In the genomic region with DNA sequence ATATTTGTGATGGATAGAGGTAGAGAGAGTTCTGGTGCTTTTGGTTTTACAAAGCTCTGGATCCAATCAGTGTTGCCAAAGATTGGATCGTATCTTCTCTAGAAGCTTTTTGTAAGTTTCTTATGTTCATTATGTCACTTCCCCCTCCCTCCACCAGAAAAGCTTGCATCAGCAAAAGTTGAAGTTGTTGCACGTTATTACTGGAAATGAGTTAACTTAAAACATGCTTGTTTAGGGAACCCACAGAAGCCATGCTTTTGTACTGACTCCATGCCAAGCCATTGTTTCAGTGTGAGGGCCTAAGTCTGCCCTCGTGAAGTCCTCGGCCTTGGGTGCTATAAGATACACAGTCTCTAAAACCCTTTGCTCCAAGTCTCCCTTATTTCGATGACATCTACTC, we compare ENCODE assay signal across 18 cellular contexts.
DNase-seq lines count a peak whose midpoint lies in the region; ATAC-seq, FAIRE-seq and TF ChIP-seq lines count a peak whose summit lies in the region.
"Had no signal": no experiment of that assay in that cellular context is flagged by ENCODE, and none has a peak within 500 bp of the region (broad histone marks: within the 10 kb centered on the region; RNA-seq: fewer than 3 reads in every experiment).

No MANE protein-coding gene starts in this region.

- no peaks in the 10 kb centered on the region for H3K79me2 ChIP-seq in K562 (ENCODE audit: control insufficient read depth, insufficient read depth, low read length)

- H3K4me1 ChIP-seq in right cardiac atrium (ENCODE audit: control insufficient read depth, insufficient read depth, low read length) = peaks cover 3% of the 10 kb centered on the region
- H3K4me1 ChIP-seq in K562 (replicated peaks in 1 of 2; ENCODE audit: control insufficient read depth in 2 of 2, insufficient read depth in 2 of 2, low read length in 2 of 2) = no peaks in the 10 kb centered on the region
- H3K4me1 ChIP-seq in lower lobe of right lung = peaks cover 15% of the 10 kb centered on the region
- H3K4me1 ChIP-seq: foreskin keratinocyte had no signal

- intact Hi-C loops in left cardiac atrium (cut with DNase I) = loop anchor here in 1 of 2 donors (10.0 kb wide), 2 partner anchors 153 to 337 kb away; no protein-coding TSS in a partner anchor
- intact Hi-C loops in right cardiac atrium (cut with DNase I) = loop anchor here in 3 of 4 donors (5.0 to 10.0 kb wide), 2 partner anchors 153 to 335 kb away; no protein-coding TSS in a partner anchor
- intact Hi-C loops in K562 (cut with micrococcal nuclease) = loop anchor here (5.0 kb wide), 2 partner anchors 255 to 335 kb away; no protein-coding TSS in a partner anchor
- intact Hi-C loops in lower lobe of right lung (cut with DNase I) = no loop called here

- H3K9me3 ChIP-seq in right cardiac atrium (ENCODE audit: control insufficient read depth, low read length) = no peaks in the 10 kb centered on the region
- H3K9me3 ChIP-seq in K562 (replicated peaks; ENCODE audit: control insufficient read depth, insufficient read depth, low read depth, low read length) = no peaks in the 10 kb centered on the region
- H3K9me3 ChIP-seq in lower lobe of right lung = no peaks in the 10 kb centered on the region
- H3K9me3 ChIP-seq: tibial artery had no signal

- H4K20me1 ChIP-seq in K562 (replicated peaks; ENCODE audit: control insufficient read depth, insufficient read depth, low read length) = no peaks in the 10 kb centered on the region

- TF ChIP-seq EP300 in K562 (IDR thresholded peaks at IDR 0.05; ENCODE audit: low read length) = no peak

- POLR2A ChIA-PET in K562 (lab: Yijun Ruan, JAX) = interaction anchor here (0.7 kb wide), 1 partner anchor 148 kb away, joined by 3 read pairs; no protein-coding TSS in a partner anchor

- H3K27ac ChIP-seq in right cardiac atrium (ENCODE audit: low read length) (no peak overlapping the region), K562 (ENCODE audit: extremely low read depth, low read depth, low read length) (no peak overlapping the region), lower lobe of right lung (peak overlapping the region; percentile 56)
- H3K27ac ChIP-seq: foreskin keratinocyte had no signal

- H2AFZ ChIP-seq in K562 (ENCODE audit: low read depth, low read length) = no peak overlapping the region

- WGBS in right cardiac atrium = 56% methylated on average over 5 of the region's 5 CpGs
- 3% methylated on average over 5 of the region's 5 CpGs for WGBS in K562 (ENCODE audit: insufficient coverage, low coverage, missing lambda C conversion rate)

- H3K36me3 ChIP-seq in K562 (ENCODE audit: control insufficient read depth, insufficient read depth, low read length) (no peaks in the 10 kb centered on the region), lower lobe of right lung (no peaks in the 10 kb centered on the region)
- H3K36me3 ChIP-seq: tibial artery had no signal

- no peak overlapping the region for H3K4me3 ChIP-seq in right cardiac atrium (ENCODE audit: low read length)
- no peak overlapping the region for H3K4me3 ChIP-seq in K562
- H3K4me3 ChIP-seq in lower lobe of right lung = no peak overlapping the region
- H3K4me3 ChIP-seq: GM12878, tibial artery had no signal

- H3K27me3 ChIP-seq in right cardiac atrium (ENCODE audit: control insufficient read depth, insufficient read depth) = no peaks in the 10 kb centered on the region
- peaks cover 6 to 28% of the 10 kb centered on the region in 2 experiments; a peak in 3 of 5 replicates for H3K27me3 ChIP-seq in K562 (ENCODE audit: control insufficient read depth in 2 of 2, insufficient read depth in 2 of 2, low read length in 2 of 2)
- no peaks in the 10 kb centered on the region for H3K27me3 ChIP-seq in lower lobe of right lung (ENCODE audit: low read depth)
- H3K27me3 ChIP-seq: foreskin keratinocyte, tibial artery had no signal

- no peaks in the 10 kb centered on the region for H3K9me1 ChIP-seq in K562 (ENCODE audit: control insufficient read depth, insufficient read depth, low read length)

- no peak for TF ChIP-seq CTCF in K562 (IDR thresholded peaks at IDR 0.05 in 2 of 3, conservative IDR thresholded peaks at IDR 0.05 in 1 of 3; ENCODE audit: insufficient read depth in 2 of 3, low read depth in 1 of 3, low read length in 3 of 3)
- no peak for TF ChIP-seq CTCF in lower lobe of right lung (IDR thresholded peaks at IDR 0.05)

- ATAC-seq in left cardiac atrium (peak; percentile 7 to 19), right cardiac atrium (no peak), K562 (no peak), lower lobe of right lung (no peak), GM21515 (IDR thresholded peaks at IDR 0.05; ENCODE audit: unreplicated experiment) (no peak), GM18502 (IDR thresholded peaks at IDR 0.05; ENCODE audit: poor library complexity, unreplicated experiment) (no peak)
- ATAC-seq: activated CD4-positive, CD25-positive, alpha-beta regulatory T cell treated with anti-CD3 and anti-CD28 coated beads, Interleukin-2, amount 50 U/mL, for 24 hours; activated CD8-positive, alpha-beta memory T cell treated with anti-CD3 and anti-CD28 coated beads, Interleukin-2, amount 10 ng/mL, durations not matched to agents 7 days and 5 days; GM12878 had no signal

- H3K9ac ChIP-seq in K562 (ENCODE audit: insufficient read depth in 1 of 2, low read depth in 2 of 2, low read length in 2 of 2) = no peak overlapping the region

- no peak for TF ChIP-seq POLR2A in K562 (conservative IDR thresholded peaks at IDR 0.05)

- FAIRE-seq in K562 (lab: Jason Lieb, UNC) = no peak
- FAIRE-seq: GM12878, RCC 7860 had no signal

- DNase-seq in left cardiac atrium (no peak), right cardiac atrium (no peak), K562 (ENCODE audit: extremely low read depth in 1 of 4, low spot score in 3 of 4) (no peak), lower lobe of right lung (no peak), SW480 (ENCODE audit: low spot score) (no peak)
- no peak for DNase-seq in activated CD8-positive, alpha-beta memory T cell treated with anti-CD3 and anti-CD28 coated beads, Interleukin-2, amount 50 U/mL, for 48 hours
- DNase-seq: activated CD8-positive, alpha-beta memory T cell treated with anti-CD3 and anti-CD28 coated beads, Interleukin-2, amount 10 ng/mL, durations not matched to agents 7 days and 5 days; COR-L47; effector CD4-positive, alpha-beta T cell; H7; NCI-H1694 had no signal

- CTCF ChIA-PET in K562 (lab: Yijun Ruan, JAX; ENCODE audit: low intra/inter-chr PET ratio) = interaction anchor here (0.6 to 1.2 kb wide), 3 partner anchors 59 to 721 kb away, joined by 3 to 5 read pairs (median 3); no protein-coding TSS in a partner anchor

- no peak for TF ChIP-seq RAD21 in K562 (CRISPR knock-in tag; conservative IDR thresholded peaks at IDR 0.05 in 1 of 2, IDR thresholded peaks at IDR 0.05 in 1 of 2)

- in situ Hi-C loops in K562 (cut with MboI) = no loop called here

- no peak overlapping the region for H3K4me2 ChIP-seq in K562 (ENCODE audit: insufficient read depth, low read length)

- BruUV-seq in K562 (replicated peaks; lab: Mats Ljungman, UMichigan) = no TSS peak

TF ChIP-seq in K562, 482 proteins besides CTCF, POLR2A, EP300 and RAD21:
- no peak for TF ChIP-seq CBX3 (IDR thresholded peaks at IDR 0.05; ENCODE audit: borderline replicate concordance in 1 of 2, low read length in 2 of 2)
- peak; percentile 50; the same call in 1 of the 2 replicates for TF ChIP-seq MAFF (IDR thresholded peaks at IDR 0.05; ENCODE audit: low read length)
- TF ChIP-seq MAFG (tag; conservative IDR thresholded peaks at IDR 0.05) = peak; percentile 35; the same call in 1 of the 2 replicates
- no peak for TF ChIP-seq ZNF561 (CRISPR knock-in tag; conservative IDR thresholded peaks at IDR 0.05)
- peak; percentile 57; the same call in 1 of the 2 replicates for TF ChIP-seq MAFK (IDR thresholded peaks at IDR 0.05; ENCODE audit: low read length)
- peak; percentile 44 for TF ChIP-seq ZNF316 (IDR thresholded peaks at IDR 0.05)
- TF ChIP-seq, protein P1, sequence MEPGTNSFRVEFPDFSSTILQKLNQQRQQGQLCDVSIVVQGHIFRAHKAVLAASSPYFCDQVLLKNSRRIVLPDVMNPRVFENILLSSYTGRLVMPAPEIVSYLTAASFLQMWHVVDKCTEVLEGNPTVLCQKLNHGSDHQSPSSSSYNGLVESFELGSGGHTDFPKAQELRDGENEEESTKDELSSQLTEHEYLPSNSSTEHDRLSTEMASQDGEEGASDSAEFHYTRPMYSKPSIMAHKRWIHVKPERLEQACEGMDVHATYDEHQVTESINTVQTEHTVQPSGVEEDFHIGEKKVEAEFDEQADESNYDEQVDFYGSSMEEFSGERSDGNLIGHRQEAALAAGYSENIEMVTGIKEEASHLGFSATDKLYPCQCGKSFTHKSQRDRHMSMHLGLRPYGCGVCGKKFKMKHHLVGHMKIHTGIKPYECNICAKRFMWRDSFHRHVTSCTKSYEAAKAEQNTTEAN (CRISPR knock-in tag; IDR thresholded peaks at IDR 0.05) = no peak
- peak; percentile 45; the same call in 1 of the 2 replicates for TF ChIP-seq C11orf30 (IDR thresholded peaks at IDR 0.05; ENCODE audit: low read depth)
- TF ChIP-seq, protein P2, sequence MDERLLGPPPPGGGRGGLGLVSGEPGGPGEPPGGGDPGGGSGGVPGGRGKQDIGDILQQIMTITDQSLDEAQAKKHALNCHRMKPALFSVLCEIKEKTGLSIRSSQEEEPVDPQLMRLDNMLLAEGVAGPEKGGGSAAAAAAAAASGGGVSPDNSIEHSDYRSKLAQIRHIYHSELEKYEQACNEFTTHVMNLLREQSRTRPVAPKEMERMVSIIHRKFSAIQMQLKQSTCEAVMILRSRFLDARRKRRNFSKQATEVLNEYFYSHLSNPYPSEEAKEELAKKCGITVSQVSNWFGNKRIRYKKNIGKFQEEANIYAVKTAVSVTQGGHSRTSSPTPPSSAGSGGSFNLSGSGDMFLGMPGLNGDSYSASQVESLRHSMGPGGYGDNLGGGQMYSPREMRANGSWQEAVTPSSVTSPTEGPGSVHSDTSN (CRISPR knock-in tag; IDR thresholded peaks at IDR 0.05; ENCODE audit: low read depth) = no peak
- TF ChIP-seq, protein P2 (tag; conservative IDR thresholded peaks at IDR 0.05; ENCODE audit: low read depth) = no peak
TF ChIP-seq in K562: peak in this region for 5.

Comparison
In these comparisons a context has a peak if more than half of its experiments do, and no peak if none do; other contexts are left out.
1. ATAC-seq: peak in left cardiac atrium (2 of 2); none in right cardiac atrium (0 of 2), K562 (single experiment), lower lobe of right lung (0 of 2), GM21515 (single experiment) and GM18502 (single experiment).